20 cellular contexts compared by ENCODE assay signal in the genomic region with DNA sequence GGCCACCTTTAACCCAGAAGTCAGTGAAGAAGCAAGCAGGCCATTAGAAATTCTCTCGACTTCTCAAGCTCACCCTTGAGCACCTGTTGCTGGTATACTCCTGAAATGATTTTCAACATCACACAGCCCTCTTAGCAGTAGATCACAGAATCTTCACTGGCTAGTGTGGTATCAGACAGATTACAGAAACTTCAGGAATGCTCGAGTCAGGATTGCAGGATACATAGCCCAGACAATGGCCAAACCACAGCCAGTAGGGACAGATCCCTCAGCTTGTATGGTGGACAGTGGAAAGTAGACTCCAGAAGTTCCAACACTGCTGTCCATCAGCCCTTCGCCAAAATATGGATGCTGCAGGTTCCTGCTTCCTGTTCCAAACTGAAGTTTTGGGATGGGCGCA. TPM values are rescaled to one million over a fixed set of nuclear protein-coding genes. Genes with fewer than 3 reads are reported as not detected.
"Had no signal": no experiment of that assay in that cellular context is flagged by ENCODE, and none has a peak within 500 bp of the region (broad histone marks: within the 10 kb centered on the region; RNA-seq: fewer than 3 reads in every experiment).

No MANE protein-coding gene starts in this region.

- DNase-seq: activated B cell treated with CpG ODN at 0.5 μM for 24 hours; activated CD4-positive, alpha-beta T cell treated with anti-CD3 and anti-CD28 coated beads for 48 hours; activated CD8-positive, alpha-beta T cell treated with anti-CD3 and anti-CD28 coated beads for 36 hours; activated gamma-delta T cell; activated T-cell treated with anti-CD3 and anti-CD28 coated beads, Interleukin-2, amount 50 U/mL, for 48 hours; amniotic stem cell; body of pancreas; dermis blood vessel endothelial cell; islet precursor cell; spleen had no signal

- H3K36me3 ChIP-seq: right atrium auricular region, spleen, suprapubic skin had no signal

- H3K27ac Mint-ChIP-seq: activated B cell treated with CpG ODN at 0.5 μM for 24 hours; activated CD8-positive, alpha-beta T cell treated with anti-CD3 and anti-CD28 coated beads for 36 hours; activated naive CD4-positive, alpha-beta T cell treated with anti-CD3 and anti-CD28 coated beads, Interleukin-2, amount 50 U/mL, for 72 hours; naive thymus-derived CD8-positive, alpha-beta T cell; stimulated activated naive CD8-positive, alpha-beta T cell treated with anti-CD3 and anti-CD28 coated beads, Interleukin-15, Interleukin-2, amounts not matched to agents 100 ng/mL and 50 ng/mL, for 24 hours had no signal

- H3K4me3 Mint-ChIP-seq: activated B cell treated with CpG ODN at 0.5 μM for 24 hours; activated CD8-positive, alpha-beta T cell treated with anti-CD3 and anti-CD28 coated beads for 36 hours; central memory CD8-positive, alpha-beta T cell; naive thymus-derived CD8-positive, alpha-beta T cell; stimulated activated naive CD8-positive, alpha-beta T cell treated with anti-CD3 and anti-CD28 coated beads, Interleukin-15, Interleukin-2, amounts not matched to agents 100 ng/mL and 50 ng/mL, for 24 hours had no signal

- H3K4me3 ChIP-seq: body of pancreas, lung, right atrium auricular region, spleen, suprapubic skin had no signal

- H3K27ac ChIP-seq: body of pancreas, epithelial cell of prostate, right atrium auricular region, spleen, suprapubic skin had no signal

- FAIRE-seq: TTC549 had no signal

- H3K27me3 ChIP-seq: right atrium auricular region, suprapubic skin had no signal

- H3K4me1 Mint-ChIP-seq: central memory CD8-positive, alpha-beta T cell had no signal

- ATAC-seq: body of pancreas; naive thymus-derived CD8-positive, alpha-beta T cell had no signal

- H3K9me3 ChIP-seq: body of pancreas had no signal

RNA-seq across cellular contexts. Expression of gene KLHL40, which starts 4.5 kb away (rescaled TPM):
- total RNA-seq: activated B cell treated with CpG ODN at 0.5 μM for 24 hours; activated CD8-positive, alpha-beta T cell treated with anti-CD3 and anti-CD28 coated beads for 36 hours; activated naive CD4-positive, alpha-beta T cell treated with anti-CD3 and anti-CD28 coated beads, Interleukin-2, amount 50 U/mL, for 72 hours; body of pancreas; lung; naive thymus-derived CD8-positive, alpha-beta T cell; spleen; suprapubic skin; T-helper 2 cell treated with Interferon-gamma antibody and Interleukin-4, amounts not matched to agents 100 ng/mL and 5 ng/mL, for 36 hours had no signal

RNA-seq across cellular contexts. Expression of gene HHATL, which starts 21.8 kb away (rescaled TPM):
- total RNA-seq: activated B cell treated with CpG ODN at 0.5 μM for 24 hours; activated CD8-positive, alpha-beta T cell treated with anti-CD3 and anti-CD28 coated beads for 36 hours; activated naive CD4-positive, alpha-beta T cell treated with anti-CD3 and anti-CD28 coated beads, Interleukin-2, amount 50 U/mL, for 72 hours; dermis blood vessel endothelial cell; naive thymus-derived CD8-positive, alpha-beta T cell; spleen; T-helper 2 cell treated with Interferon-gamma antibody and Interleukin-4, amounts not matched to agents 100 ng/mL and 5 ng/mL, for 36 hours had no signal
